2 cellular contexts compared by ENCODE assay signal in the genomic region with DNA sequence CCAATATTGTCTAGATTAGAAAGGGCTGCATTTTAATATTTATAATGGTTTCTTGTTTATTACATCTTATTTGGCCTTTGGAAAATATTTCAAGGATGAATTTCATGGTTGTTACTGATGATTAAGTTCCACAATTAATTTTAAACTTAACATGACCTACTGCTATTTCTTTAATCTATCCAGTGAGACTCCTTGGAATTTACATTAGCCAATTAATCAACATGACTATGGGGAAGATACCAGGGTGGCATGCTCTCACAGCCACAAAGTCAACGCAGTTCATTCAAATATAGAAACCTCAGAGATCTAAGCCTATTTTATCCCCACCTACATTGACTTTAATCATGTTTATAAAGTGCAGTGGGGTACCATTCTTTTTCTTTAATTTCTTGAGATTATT.
A peak's percentile ranks its signal among the peaks of the same experiment; 100 is the strongest.
TF ChIP-seq lines count a peak whose summit lies in the region.

No MANE protein-coding gene starts in this region.

TF ChIP-seq in IMR-90, 13 proteins besides CTCF, POLR2A, EP300 and RAD21:
- TF ChIP-seq MAZ (IDR thresholded peaks at IDR 0.05; ENCODE audit: borderline replicate concordance, low read depth, low read length): no peak

TF ChIP-seq in H1, 55 proteins besides CTCF, POLR2A, EP300 and RAD21:
- TF ChIP-seq TEAD4 (IDR thresholded peaks at IDR 0.05; ENCODE audit: low read depth, low read length) (peak; percentile 52; the same call in 1 of the 2 replicates), MAFK (IDR thresholded peaks at IDR 0.05; ENCODE audit: low read depth, low read length) (no peak), CHD7 (IDR thresholded peaks at IDR 0.05; ENCODE audit: insufficient replicate concordance, low read length) (peak; percentile 37)
